In the genomic region with DNA sequence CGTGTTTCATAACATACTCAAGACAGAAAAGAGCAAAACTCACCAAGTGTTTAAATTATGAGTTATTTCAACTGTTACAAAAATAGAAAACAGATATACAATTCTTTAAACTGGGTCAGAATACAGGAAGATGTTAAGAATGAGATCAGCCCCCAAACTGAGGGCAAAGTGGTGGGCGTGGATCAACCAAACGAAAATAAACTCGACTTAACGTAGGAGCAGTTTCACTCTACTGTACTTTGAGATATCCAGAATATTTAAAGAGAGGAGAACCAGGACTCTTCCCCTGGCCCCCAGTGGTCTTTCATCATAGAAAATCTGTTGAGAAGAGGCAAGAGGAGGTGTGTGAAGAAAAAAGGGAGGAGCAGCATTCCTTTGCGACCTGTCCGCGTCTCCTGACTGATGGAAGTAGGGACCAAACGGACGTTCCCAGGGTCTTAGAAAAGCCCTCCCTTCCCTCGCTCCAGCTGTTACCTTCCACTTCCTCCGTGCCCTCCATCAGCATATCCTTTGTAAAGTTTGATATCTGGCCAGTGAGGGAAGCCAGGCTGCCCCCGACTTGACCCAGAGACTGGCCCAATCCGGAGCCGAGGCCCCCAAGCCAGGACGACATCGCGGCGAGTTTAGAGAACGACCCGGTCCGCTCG, we compare ENCODE assay signal across 8 cellular contexts. TPM values are rescaled to one million over a fixed set of nuclear protein-coding genes. Genes with fewer than 3 reads are reported as not detected.
A peak's percentile ranks its signal among the peaks of the same experiment; 100 is the strongest.
DNase-seq lines count a peak whose midpoint lies in the region; ATAC-seq and TF ChIP-seq lines count a peak whose summit lies in the region.

No MANE protein-coding gene starts in this region.

- peak; percentile 18 for ATAC-seq in GM21737 (IDR thresholded peaks at IDR 0.05; ENCODE audit: unreplicated experiment)
- peak; percentile 60 for ATAC-seq in left lung
- ATAC-seq in stimulated activated memory B cell treated with anti-CD40 and anti-IgM and Interleukin-4, amounts not matched to agents 10 μg/mL and 1 μg/mL and 100 μg/mL, for 72 hours = no peak

- H3K36me3 ChIP-seq in KOPT-K1 (ENCODE audit: insufficient read depth, low read length) (peaks cover 12% of the 10 kb centered on the region; the same call in 1 of the 2 replicates), left lung (peaks cover 0 to 6% of the 10 kb centered on the region in 2 donors)

- no peaks in the 10 kb centered on the region for H3K27me3 ChIP-seq in left lung

- peaks cover 47% of the 10 kb centered on the region for H3K4me1 Mint-ChIP-seq in chondrocyte (ENCODE audit: low read depth)
- peaks cover 28% of the 10 kb centered on the region for H3K4me1 Mint-ChIP-seq in stimulated activated memory B cell treated with anti-CD40 and anti-IgM and Interleukin-4, amounts not matched to agents 10 μg/mL and 1 μg/mL and 100 μg/mL, for 72 hours

- peaks cover 2% of the 10 kb centered on the region for H3K36me3 Mint-ChIP-seq in chondrocyte (ENCODE audit: low read depth)
- no peaks in the 10 kb centered on the region for H3K36me3 Mint-ChIP-seq in stimulated activated memory B cell treated with anti-CD40 and anti-IgM and Interleukin-4, amounts not matched to agents 10 μg/mL and 1 μg/mL and 100 μg/mL, for 72 hours

- peak; percentile 96 for DNase-seq in ELF-1 (ENCODE audit: low read depth, low spot score)
- peak; percentile 41 for DNase-seq in SK-MEL-5 (ENCODE audit: low read depth, low spot score)
- no peak for DNase-seq in chondrocyte (ENCODE audit: low spot score)
- DNase-seq in left lung = peak; percentile 48 to 81
- DNase-seq in NCI-H187 treated with DMSO at 0.1 percent for 48 hours (lab: John Stamatoyannopoulos, UW) = no peak

- intact Hi-C loops in left lung (cut with DNase I) = no loop called here

- H3K27ac Mint-ChIP-seq in chondrocyte (ENCODE audit: unreplicated experiment) = peak overlapping the region; percentile 100
- H3K27ac Mint-ChIP-seq in stimulated activated memory B cell treated with anti-CD40 and anti-IgM and Interleukin-4, amounts not matched to agents 10 μg/mL and 1 μg/mL and 100 μg/mL, for 72 hours = peak overlapping the region; percentile 96

- peaks cover 17 to 45% of the 10 kb centered on the region in 2 donors for H3K4me1 ChIP-seq in left lung

- peak overlapping the region; percentile 98 for H3K4me3 Mint-ChIP-seq in chondrocyte (ENCODE audit: unreplicated experiment)
- H3K4me3 Mint-ChIP-seq in stimulated activated memory B cell treated with anti-CD40 and anti-IgM and Interleukin-4, amounts not matched to agents 10 μg/mL and 1 μg/mL and 100 μg/mL, for 72 hours = peak overlapping the region; percentile 89

- H3K4me3 ChIP-seq in left lung = peak overlapping the region; percentile 74 to 92

- H3K9me3 ChIP-seq in KOPT-K1 (ENCODE audit: insufficient read depth, low read length, poor library complexity, severe bottlenecking) (no peaks in the 10 kb centered on the region), left lung (no peaks in the 10 kb centered on the region)

- TF ChIP-seq CTCF in chondrocyte (IDR thresholded peaks at IDR 0.05) (no peak), left lung (IDR thresholded peaks at IDR 0.05) (no peak)

- H3K27ac ChIP-seq in KOPT-K1 (ENCODE audit: low read depth, low read length, poor library complexity, severe bottlenecking) = peak overlapping the region; percentile 87
- peak overlapping the region; percentile 95 to 98 for H3K27ac ChIP-seq in left lung

- H3K9me3 Mint-ChIP-seq in chondrocyte (ENCODE audit: low read depth) = no peaks in the 10 kb centered on the region
- no peaks in the 10 kb centered on the region for H3K9me3 Mint-ChIP-seq in stimulated activated memory B cell treated with anti-CD40 and anti-IgM and Interleukin-4, amounts not matched to agents 10 μg/mL and 1 μg/mL and 100 μg/mL, for 72 hours

- in situ Hi-C loops in SK-MEL-5 (cut with HindIII; ENCODE audit: low pct_unique_long_range_greater_than_20kb, low sequenced_read_pairs) = no loop called here

- no peaks in the 10 kb centered on the region for H3K27me3 Mint-ChIP-seq in chondrocyte (ENCODE audit: low read depth)
- no peaks in the 10 kb centered on the region for H3K27me3 Mint-ChIP-seq in stimulated activated memory B cell treated with anti-CD40 and anti-IgM and Interleukin-4, amounts not matched to agents 10 μg/mL and 1 μg/mL and 100 μg/mL, for 72 hours

RNA-seq across cellular contexts. Expression of gene TRIP11, which starts 0.7 kb away (rescaled TPM):
- total RNA-seq in SK-MEL-5 (2014; rRNA removed; shearing (Covaris generic)) = 18.8 and 24.1 TPM in 2 replicates
- 5.0 and 6.4 TPM in 2 replicates for polyA plus RNA-seq in SK-MEL-5 (2015; cell fraction: cytosol; rRNA removed)
- polyA plus RNA-seq in SK-MEL-5 (2015; cell fraction: nucleus; rRNA removed) = 5.5 and 5.8 TPM in 2 replicates
- total RNA-seq in chondrocyte = 90.5 to 104 TPM (median 92.7 TPM) in 3 replicates
- 10 to 100 TPM; 50.5 to 64.3 TPM for total RNA-seq in left lung

Comparison
In these comparisons a context has a peak if more than half of its experiments do, and no peak if none do; other contexts are left out.
1. DNase-seq: peak in ELF-1 (single experiment), SK-MEL-5 (single experiment) and left lung (2 of 2); none in chondrocyte (single experiment) and NCI-H187 treated with DMSO at 0.1 percent for 48 hours (single experiment).